1 cellular context compared by ENCODE assay signal in the genomic region with DNA sequence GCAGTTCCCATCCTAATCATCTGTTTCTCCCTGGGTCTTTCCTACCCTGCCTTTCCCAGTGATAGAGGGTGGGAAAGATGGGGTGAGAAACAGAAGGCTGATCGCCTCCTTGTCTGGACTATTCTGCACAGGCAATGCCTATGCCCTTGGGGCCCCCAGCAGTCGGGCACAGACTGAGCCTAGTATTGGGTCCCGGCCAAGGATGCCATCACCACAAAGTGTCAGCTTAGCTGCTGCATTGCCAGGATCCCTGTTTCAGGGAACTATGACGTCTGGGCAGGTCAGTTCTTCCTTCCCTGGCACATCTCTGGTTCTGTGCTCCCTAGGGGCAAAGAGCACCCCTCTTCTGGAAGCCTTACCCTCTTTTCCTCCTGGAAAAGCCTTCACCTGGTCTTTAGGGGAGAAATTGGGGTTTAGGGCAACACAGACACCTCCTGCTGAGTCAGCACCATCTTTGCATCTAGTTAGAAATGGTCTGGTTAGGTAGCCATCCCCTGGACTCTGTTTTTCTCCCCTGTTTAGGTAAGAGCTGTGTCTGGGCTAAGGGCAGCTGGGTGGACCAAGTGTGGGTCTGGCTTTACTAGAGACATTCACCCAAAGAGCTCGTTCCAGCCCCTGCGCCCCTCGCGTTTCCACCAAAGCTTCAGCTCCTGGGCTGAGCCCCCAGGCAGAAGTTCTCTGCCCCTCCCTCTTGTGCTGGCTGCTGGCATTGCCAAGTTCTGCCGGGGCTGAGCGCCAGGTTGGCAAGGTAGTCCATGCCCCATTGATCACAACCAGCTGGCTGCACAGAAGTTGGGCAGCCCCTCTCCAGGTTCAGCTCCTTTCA.
TF ChIP-seq lines count a peak whose summit lies in the region.

No MANE protein-coding gene starts in this region.

TF ChIP-seq in K562, 482 proteins besides CTCF, POLR2A, EP300 and RAD21 (continued from another document):
- TF ChIP-seq, protein P1, sequence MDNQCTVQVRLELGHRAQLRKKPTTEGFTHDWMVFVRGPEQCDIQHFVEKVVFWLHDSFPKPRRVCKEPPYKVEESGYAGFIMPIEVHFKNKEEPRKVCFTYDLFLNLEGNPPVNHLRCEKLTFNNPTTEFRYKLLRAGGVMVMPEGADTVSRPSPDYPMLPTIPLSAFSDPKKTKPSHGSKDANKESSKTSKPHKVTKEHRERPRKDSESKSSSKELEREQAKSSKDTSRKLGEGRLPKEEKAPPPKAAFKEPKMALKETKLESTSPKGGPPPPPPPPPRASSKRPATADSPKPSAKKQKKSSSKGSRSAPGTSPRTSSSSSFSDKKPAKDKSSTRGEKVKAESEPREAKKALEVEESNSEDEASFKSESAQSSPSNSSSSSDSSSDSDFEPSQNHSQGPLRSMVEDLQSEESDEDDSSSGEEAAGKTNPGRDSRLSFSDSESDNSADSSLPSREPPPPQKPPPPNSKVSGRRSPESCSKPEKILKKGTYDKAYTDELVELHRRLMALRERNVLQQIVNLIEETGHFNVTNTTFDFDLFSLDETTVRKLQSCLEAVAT (IDR thresholded peaks at IDR 0.05): no peak
- TF ChIP-seq, protein P2, sequence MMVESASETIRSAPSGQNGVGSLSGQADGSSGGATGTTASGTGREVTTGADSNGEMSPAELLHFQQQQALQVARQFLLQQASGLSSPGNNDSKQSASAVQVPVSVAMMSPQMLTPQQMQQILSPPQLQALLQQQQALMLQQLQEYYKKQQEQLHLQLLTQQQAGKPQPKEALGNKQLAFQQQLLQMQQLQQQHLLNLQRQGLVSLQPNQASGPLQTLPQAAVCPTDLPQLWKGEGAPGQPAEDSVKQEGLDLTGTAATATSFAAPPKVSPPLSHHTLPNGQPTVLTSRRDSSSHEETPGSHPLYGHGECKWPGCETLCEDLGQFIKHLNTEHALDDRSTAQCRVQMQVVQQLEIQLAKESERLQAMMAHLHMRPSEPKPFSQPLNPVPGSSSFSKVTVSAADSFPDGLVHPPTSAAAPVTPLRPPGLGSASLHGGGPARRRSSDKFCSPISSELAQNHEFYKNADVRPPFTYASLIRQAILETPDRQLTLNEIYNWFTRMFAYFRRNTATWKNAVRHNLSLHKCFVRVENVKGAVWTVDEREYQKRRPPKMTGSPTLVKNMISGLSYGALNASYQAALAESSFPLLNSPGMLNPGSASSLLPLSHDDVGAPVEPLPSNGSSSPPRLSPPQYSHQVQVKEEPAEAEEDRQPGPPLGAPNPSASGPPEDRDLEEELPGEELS (CRISPR knock-in tag; IDR thresholded peaks at IDR 0.05; ENCODE audit: borderline replicate concordance): no peak
- TF ChIP-seq TAF9B (IDR thresholded peaks at IDR 0.05; ENCODE audit: partially characterized antibody): no peak
- peak; percentile 73 for TF ChIP-seq ZNF316 (IDR thresholded peaks at IDR 0.05)
- peak; percentile 64 for TF ChIP-seq MAFG (tag; conservative IDR thresholded peaks at IDR 0.05)
